In the genomic region with DNA sequence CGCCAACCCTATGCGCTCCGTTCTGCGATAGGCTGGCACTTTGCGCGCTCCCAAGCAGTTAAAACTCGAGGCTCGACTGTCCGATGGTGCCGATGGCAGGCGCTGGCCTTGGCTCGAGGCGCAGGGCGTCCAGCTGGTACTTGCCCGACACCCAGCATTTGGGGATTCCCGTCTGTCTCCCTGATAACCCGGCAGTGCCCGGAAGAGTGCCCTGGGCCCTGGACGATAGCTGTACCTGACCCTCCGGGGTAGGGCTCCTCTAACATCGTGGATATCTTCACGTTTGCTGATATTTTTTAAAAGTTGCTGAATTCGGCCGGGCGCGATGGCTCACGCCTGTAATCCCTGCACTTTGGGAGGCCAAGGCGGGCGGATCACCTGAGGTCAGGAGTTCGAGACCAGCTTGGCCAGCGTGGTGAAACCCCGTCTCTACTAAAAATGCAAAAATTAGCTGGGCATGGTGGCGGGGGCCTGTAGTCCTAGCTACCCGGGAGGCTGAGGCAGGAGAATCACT, we compare ENCODE assay signal across 18 cellular contexts. TPM values are rescaled to one million over a fixed set of nuclear protein-coding genes. Genes with fewer than 3 reads are reported as not detected.
DNase-seq lines count a peak whose midpoint lies in the region; ATAC-seq and TF ChIP-seq lines count a peak whose summit lies in the region.
"Had no signal": no experiment of that assay in that cellular context is flagged by ENCODE, and none has a peak within 500 bp of the region (broad histone marks: within the 10 kb centered on the region; RNA-seq: fewer than 3 reads in every experiment).

No MANE protein-coding gene starts in this region.

- H3K4me1 Mint-ChIP-seq in T-helper 2 cell treated with Interferon-gamma antibody and Interleukin-4, amounts not matched to agents 5 μg/mL and 100 μg/mL, for 36 hours (ENCODE audit: low read depth): peaks cover 2% of the 10 kb centered on the region
- no peaks in the 10 kb centered on the region for H3K4me1 Mint-ChIP-seq in endodermal cell

- ATAC-seq in GM21528 (IDR thresholded peaks at IDR 0.05; ENCODE audit: low FRiP score, unreplicated experiment) (no peak), GM19397 (IDR thresholded peaks at IDR 0.05; ENCODE audit: unreplicated experiment) (no peak)

- H3K36me3 Mint-ChIP-seq in T-helper 2 cell treated with Interferon-gamma antibody and Interleukin-4, amounts not matched to agents 5 μg/mL and 100 μg/mL, for 36 hours (ENCODE audit: low read depth): no peaks in the 10 kb centered on the region
- no peaks in the 10 kb centered on the region for H3K36me3 Mint-ChIP-seq in endodermal cell (ENCODE audit: low read depth)

- H3K4me3 Mint-ChIP-seq in T-helper 2 cell treated with Interferon-gamma antibody and Interleukin-4, amounts not matched to agents 5 μg/mL and 100 μg/mL, for 36 hours: peak overlapping the region; percentile 45
- peak overlapping the region; percentile 31 for H3K4me3 Mint-ChIP-seq in endodermal cell

- H3K9me2 ChIP-seq in neural cell (ENCODE audit: insufficient read depth, low read length): no peaks in the 10 kb centered on the region

- H3K4me1 ChIP-seq in HUES6 (ENCODE audit: control insufficient read depth, insufficient read depth, low read length) (no peaks in the 10 kb centered on the region), endodermal cell (ENCODE audit: control insufficient read depth, insufficient read depth, low read length) (no peaks in the 10 kb centered on the region)
- H3K4me1 ChIP-seq: SJCRH30 had no signal

- H4K20me1 ChIP-seq in neural cell (ENCODE audit: insufficient read depth): no peaks in the 10 kb centered on the region

- no peak for TF ChIP-seq CTCF in endodermal cell (conservative IDR thresholded peaks at IDR 0.05)
- TF ChIP-seq CTCF in neural cell (IDR thresholded peaks at IDR 0.05; ENCODE audit: poor library complexity, severe bottlenecking): no peak

- no peaks in the 10 kb centered on the region for H3K79me2 ChIP-seq in neural cell (replicated peaks; ENCODE audit: insufficient read depth, low read length)

- H3F3A ChIP-seq in neural cell (ENCODE audit: insufficient read depth, low read length, poor library complexity, severe bottlenecking): peaks cover 2% of the 10 kb centered on the region

- H3K27ac ChIP-seq in HUES6 (ENCODE audit: low read depth, low read length) (no peak overlapping the region), endodermal cell (ENCODE audit: low read depth, low read length) (no peak overlapping the region), neural cell (ENCODE audit: low read length) (no peak overlapping the region)
- H3K27ac ChIP-seq: C4-2B, KMS-11, SJCRH30 had no signal

- no peaks in the 10 kb centered on the region for H3K36me3 ChIP-seq in HUES6 (ENCODE audit: control insufficient read depth, insufficient read depth, low read length)
- no peaks in the 10 kb centered on the region for H3K36me3 ChIP-seq in endodermal cell (ENCODE audit: control insufficient read depth, insufficient read depth, low read length)
- no peaks in the 10 kb centered on the region for H3K36me3 ChIP-seq in neural cell (ENCODE audit: insufficient read depth, low read length)
- H3K36me3 ChIP-seq: SJCRH30 had no signal

- H3K9me3 Mint-ChIP-seq in T-helper 2 cell treated with Interferon-gamma antibody and Interleukin-4, amounts not matched to agents 5 μg/mL and 100 μg/mL, for 36 hours: no peaks in the 10 kb centered on the region
- peaks cover 2% of the 10 kb centered on the region for H3K9me3 Mint-ChIP-seq in endodermal cell

- peaks cover 78% of the 10 kb centered on the region for H3K27me3 ChIP-seq in HUES6 (ENCODE audit: control insufficient read depth, insufficient read depth, low read length)
- H3K27me3 ChIP-seq in endodermal cell (ENCODE audit: control insufficient read depth, insufficient read depth, low read length, poor library complexity, severe bottlenecking): peaks cover 82% of the 10 kb centered on the region
- H3K27me3 ChIP-seq in neural cell (ENCODE audit: insufficient read depth, low read depth, low read length): peaks cover 34% of the 10 kb centered on the region
- H3K27me3 ChIP-seq: SJCRH30 had no signal

- H3K27ac Mint-ChIP-seq in T-helper 2 cell treated with Interferon-gamma antibody and Interleukin-4, amounts not matched to agents 5 μg/mL and 100 μg/mL, for 36 hours: no peak overlapping the region
- no peak overlapping the region for H3K27ac Mint-ChIP-seq in endodermal cell

- no peak overlapping the region for H3K4me2 ChIP-seq in neural cell (ENCODE audit: low read length)
- H3K4me2 ChIP-seq: KMS-11 had no signal

- TF ChIP-seq RAD21 in neural cell (conservative IDR thresholded peaks at IDR 0.05): no peak

- H3K9ac ChIP-seq in HUES6 (ENCODE audit: low read length): no peak overlapping the region
- no peak overlapping the region for H3K9ac ChIP-seq in endodermal cell (ENCODE audit: extremely low read depth, low read length, poor library complexity, severe bottlenecking)
- H3K9ac ChIP-seq in neural cell (ENCODE audit: low read length): no peak overlapping the region
- H3K9ac ChIP-seq: KMS-11 had no signal

- no peak for DNase-seq in T-helper 2 cell treated with Interferon-gamma antibody and Interleukin-4, amounts not matched to agents 5 μg/mL and 100 μg/mL, for 36 hours (ENCODE audit: low spot score)
- DNase-seq in T-helper 2 cell (no peak), endodermal cell (no peak), middle frontal gyrus (ENCODE audit: extremely low spot score, low spot score) (no peak)
- DNase-seq: 8988T; central memory CD4-positive, alpha-beta T cell; DMS79 treated with DMSO at 0.1 percent for 48 hours; islet precursor cell; midbrain; NCI-H1417 treated with DMSO at 0.1 percent for 48 hours had no signal

- TF ChIP-seq EP300 in neural cell (conservative IDR thresholded peaks at IDR 0.05; ENCODE audit: poor library complexity, severe bottlenecking): no peak

- peaks cover 46% of the 10 kb centered on the region for H3K27me3 Mint-ChIP-seq in T-helper 2 cell treated with Interferon-gamma antibody and Interleukin-4, amounts not matched to agents 5 μg/mL and 100 μg/mL, for 36 hours (ENCODE audit: low read depth)
- peaks cover 61% of the 10 kb centered on the region for H3K27me3 Mint-ChIP-seq in endodermal cell (ENCODE audit: insufficient read depth)

- no peak overlapping the region for H2AFZ ChIP-seq in neural cell (ENCODE audit: low read depth, low read length)

- H3K9me3 ChIP-seq in HUES6 (ENCODE audit: control insufficient read depth, insufficient read depth, low read depth, low read length) (no peaks in the 10 kb centered on the region), endodermal cell (ENCODE audit: control insufficient read depth, low read length) (no peaks in the 10 kb centered on the region), neural cell (ENCODE audit: low read length) (no peaks in the 10 kb centered on the region)
- H3K9me3 ChIP-seq: SJCRH30 had no signal

- H3K4me3 ChIP-seq in HUES6 (ENCODE audit: low read depth, low read length) (peak overlapping the region; percentile 52), endodermal cell (ENCODE audit: low read length) (no peak overlapping the region), neural cell (ENCODE audit: low read length) (peak overlapping the region; percentile 69)

- WGBS in endodermal cell (ENCODE audit: insufficient coverage in 1 of 2, insufficient read length in 1 of 2), 2 experiments: 94 to 96% methylated on average over 29 to 34 of the region's 34 CpGs

TF ChIP-seq in neural cell, 6 proteins besides CTCF, POLR2A, EP300 and RAD21:
- TF ChIP-seq MXI1 (conservative IDR thresholded peaks at IDR 0.05; ENCODE audit: poor library complexity, severe bottlenecking) (no peak), POLR2AphosphoS5 (IDR thresholded peaks at IDR 0.05) (no peak), SMC3 (conservative IDR thresholded peaks at IDR 0.05; ENCODE audit: poor library complexity) (no peak), EZH2 (IDR thresholded peaks at IDR 0.05; ENCODE audit: borderline replicate concordance, insufficient read depth, low read length, poor library complexity, severe bottlenecking) (no peak), TAF1 (IDR thresholded peaks at IDR 0.05; ENCODE audit: low read depth) (no peak)
- TF ChIP-seq, protein P1, sequence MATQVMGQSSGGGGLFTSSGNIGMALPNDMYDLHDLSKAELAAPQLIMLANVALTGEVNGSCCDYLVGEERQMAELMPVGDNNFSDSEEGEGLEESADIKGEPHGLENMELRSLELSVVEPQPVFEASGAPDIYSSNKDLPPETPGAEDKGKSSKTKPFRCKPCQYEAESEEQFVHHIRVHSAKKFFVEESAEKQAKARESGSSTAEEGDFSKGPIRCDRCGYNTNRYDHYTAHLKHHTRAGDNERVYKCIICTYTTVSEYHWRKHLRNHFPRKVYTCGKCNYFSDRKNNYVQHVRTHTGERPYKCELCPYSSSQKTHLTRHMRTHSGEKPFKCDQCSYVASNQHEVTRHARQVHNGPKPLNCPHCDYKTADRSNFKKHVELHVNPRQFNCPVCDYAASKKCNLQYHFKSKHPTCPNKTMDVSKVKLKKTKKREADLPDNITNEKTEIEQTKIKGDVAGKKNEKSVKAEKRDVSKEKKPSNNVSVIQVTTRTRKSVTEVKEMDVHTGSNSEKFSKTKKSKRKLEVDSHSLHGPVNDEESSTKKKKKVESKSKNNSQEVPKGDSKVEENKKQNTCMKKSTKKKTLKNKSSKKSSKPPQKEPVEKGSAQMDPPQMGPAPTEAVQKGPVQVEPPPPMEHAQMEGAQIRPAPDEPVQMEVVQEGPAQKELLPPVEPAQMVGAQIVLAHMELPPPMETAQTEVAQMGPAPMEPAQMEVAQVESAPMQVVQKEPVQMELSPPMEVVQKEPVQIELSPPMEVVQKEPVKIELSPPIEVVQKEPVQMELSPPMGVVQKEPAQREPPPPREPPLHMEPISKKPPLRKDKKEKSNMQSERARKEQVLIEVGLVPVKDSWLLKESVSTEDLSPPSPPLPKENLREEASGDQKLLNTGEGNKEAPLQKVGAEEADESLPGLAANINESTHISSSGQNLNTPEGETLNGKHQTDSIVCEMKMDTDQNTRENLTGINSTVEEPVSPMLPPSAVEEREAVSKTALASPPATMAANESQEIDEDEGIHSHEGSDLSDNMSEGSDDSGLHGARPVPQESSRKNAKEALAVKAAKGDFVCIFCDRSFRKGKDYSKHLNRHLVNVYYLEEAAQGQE (IDR thresholded peaks at IDR 0.05; ENCODE audit: borderline replicate concordance): no peak

RNA-seq across cellular contexts. Expression of a gene that starts 0.9 kb away (rescaled TPM):
- total RNA-seq in endodermal cell: not detected
- polyA plus RNA-seq in endodermal cell (2013, experiment 1 of 2): 1.5 TPM
- 0.29 TPM for polyA plus RNA-seq in endodermal cell (2013, experiment 2 of 2)
- polyA plus RNA-seq in neural cell: 0.77 and 1.7 TPM in 2 replicates
- 0.24 and 1.5 TPM in 2 replicates for polyA minus RNA-seq in neural cell
- total RNA-seq: activated CD8-positive, alpha-beta memory T cell treated with anti-CD3 and anti-CD28 coated beads for 36 hours; SJCRH30 had no signal

RNA-seq across cellular contexts. Expression of a gene that starts 47.4 kb away (rescaled TPM):
- total RNA-seq in endodermal cell: 10 to 100 TPM; 35.8 to 37.3 TPM
- polyA plus RNA-seq in endodermal cell (2013, experiment 1 of 2): 22.4 TPM
- polyA plus RNA-seq in endodermal cell (2013, experiment 2 of 2): 22.4 TPM
- 38.8 and 41.0 TPM in 2 replicates for polyA plus RNA-seq in neural cell
- polyA minus RNA-seq in neural cell: 85.0 and 97.1 TPM in 2 replicates
